In genomic region chr19:4455742-4456565, GRCh38 we compare ENCODE assay signal across 8 cellular contexts. TPM values are rescaled to one million over a fixed set of nuclear protein-coding genes. Genes with fewer than 3 reads are reported as not detected.
A peak's percentile ranks its signal among the peaks of the same experiment; 100 is the strongest.
DNase-seq lines count a peak whose midpoint lies in the region; ATAC-seq and TF ChIP-seq lines count a peak whose summit lies in the region.

No MANE protein-coding gene starts in this region.

- H2AFZ ChIP-seq in ACC112 (ENCODE audit: low read length, unreplicated experiment) = peak overlapping the region; percentile 6

- H3K9me3 Mint-ChIP-seq in endodermal cell = no peaks in the 10 kb centered on the region
- H3K9me3 Mint-ChIP-seq in naive B cell = no peaks in the 10 kb centered on the region

- no peaks in the 10 kb centered on the region for H3K9me3 ChIP-seq in endodermal cell (ENCODE audit: control insufficient read depth, low read length)

- H3K4me1 ChIP-seq in ACC112 (ENCODE audit: control insufficient read depth, insufficient read depth, low read length, unreplicated experiment) = peaks cover 18% of the 10 kb centered on the region
- H3K4me1 ChIP-seq in endodermal cell (ENCODE audit: control insufficient read depth, insufficient read depth, low read length) = no peaks in the 10 kb centered on the region

- H3K27me3 ChIP-seq in ACC112 (ENCODE audit: insufficient read depth, low read length) = no peaks in the 10 kb centered on the region
- no peaks in the 10 kb centered on the region for H3K27me3 ChIP-seq in endodermal cell (ENCODE audit: control insufficient read depth, insufficient read depth, low read length, poor library complexity, severe bottlenecking)

- H3K27ac ChIP-seq in ACC112 (ENCODE audit: low read depth, low read length) (peak overlapping the region; percentile 86), endodermal cell (ENCODE audit: low read depth, low read length) (no peak overlapping the region)

- TF ChIP-seq CTCF in endodermal cell (conservative IDR thresholded peaks at IDR 0.05) = no peak

- ATAC-seq in naive B cell (ENCODE audit: low read depth in 2 of 2) (no peak), HG02970 (IDR thresholded peaks at IDR 0.05; ENCODE audit: low FRiP score, unreplicated experiment) (no peak), GM19463 (IDR thresholded peaks at IDR 0.05; ENCODE audit: unreplicated experiment) (no peak)

- H3K9ac ChIP-seq in endodermal cell (ENCODE audit: extremely low read depth, low read length, poor library complexity, severe bottlenecking) = peak overlapping the region; percentile 89

- peak overlapping the region; percentile 99 for H3K4me3 ChIP-seq in ACC112 (ENCODE audit: low read depth, low read length)
- H3K4me3 ChIP-seq in endodermal cell (ENCODE audit: low read length) = peak overlapping the region; percentile 97

- H3K36me3 Mint-ChIP-seq in endodermal cell (ENCODE audit: low read depth) (peaks cover 5% of the 10 kb centered on the region), naive B cell (no peaks in the 10 kb centered on the region)

- H3K27me3 Mint-ChIP-seq in endodermal cell (ENCODE audit: insufficient read depth) (no peaks in the 10 kb centered on the region), naive B cell (no peaks in the 10 kb centered on the region)

- DNase-seq in GOT3 (lab: John Stamatoyannopoulos, UW) (peak; percentile 19), SHP77 treated with DMSO at 0.1 percent for 48 hours (lab: John Stamatoyannopoulos, UW) (peak; percentile 2), endodermal cell (peak; percentile 56), naive B cell (no peak), GF-D8 (lab: John Stamatoyannopoulos, UW) (no peak)

- H3K36me3 ChIP-seq in ACC112 (ENCODE audit: insufficient read depth, low read length) = no peaks in the 10 kb centered on the region
- H3K36me3 ChIP-seq in endodermal cell (ENCODE audit: control insufficient read depth, insufficient read depth, low read length) = peaks cover 14% of the 10 kb centered on the region

- WGBS in endodermal cell (ENCODE audit: insufficient coverage in 1 of 2, insufficient read length in 1 of 2), 2 experiments = 83 to 84% methylated on average over 9 to 15 of the region's 15 CpGs

- H3K27ac Mint-ChIP-seq in endodermal cell (peak overlapping the region; percentile 96), naive B cell (peak overlapping the region in 5 of 6 donors; percentile 72 to 97 (median 92))

- H3K4me3 Mint-ChIP-seq in endodermal cell = peak overlapping the region; percentile 79
- H3K4me3 Mint-ChIP-seq in naive B cell = peak overlapping the region; percentile 83 to 95 (median 90)

- H3K4me1 Mint-ChIP-seq in endodermal cell (peaks cover 7% of the 10 kb centered on the region), naive B cell (peaks cover 13 to 27% (median 24%) of the 10 kb centered on the region in 3 donors)

- H3K79me2 ChIP-seq in ACC112 (ENCODE audit: control insufficient read depth, insufficient read depth, low read length, unreplicated experiment) = peaks cover 25% of the 10 kb centered on the region

RNA-seq across cellular contexts. Expression of gene UBXN6, which starts 1.6 kb away (rescaled TPM):
- total RNA-seq in endodermal cell = 10 to 100 TPM; 31.2 to 36.9 TPM
- 37.4 TPM for polyA plus RNA-seq in endodermal cell (2013, experiment 1 of 2)
- 37.1 TPM for polyA plus RNA-seq in endodermal cell (2013, experiment 2 of 2)
- 1 to 10 TPM; 3.6 to 9.1 (median 5.6) TPM for polyA plus RNA-seq in naive B cell (ENCODE audit: low read depth in 6 of 6)

RNA-seq across cellular contexts. Expression of gene HDGFL2, which starts 16.1 kb away (rescaled TPM):
- total RNA-seq in endodermal cell = 100 to 1,000 TPM; 117 TPM
- 91.6 TPM for polyA plus RNA-seq in endodermal cell (2013, experiment 1 of 2)
- polyA plus RNA-seq in endodermal cell (2013, experiment 2 of 2) = 89.8 TPM
- 10 to 100 TPM in 4 of 6 donors, 1 to 10 TPM in 1, under 1 TPM in 1; 0.91 to 22.7 (median 11.5) TPM for polyA plus RNA-seq in naive B cell (ENCODE audit: low read depth in 6 of 6)

RNA-seq across cellular contexts. Expression of gene CHAF1A, which starts 53.5 kb away (rescaled TPM):
- 10 to 100 TPM; 70.7 to 76.9 TPM for total RNA-seq in endodermal cell
- polyA plus RNA-seq in endodermal cell (2013, experiment 1 of 2) = 48.1 TPM
- 46.4 TPM for polyA plus RNA-seq in endodermal cell (2013, experiment 2 of 2)
- polyA plus RNA-seq in naive B cell (ENCODE audit: low read depth in 6 of 6) = 1 to 10 TPM in 5 of 6 donors, under 1 TPM in 1; 0.14 to 4.8 (median 2.7) TPM

RNA-seq across cellular contexts. Expression of gene SH3GL1, which starts 55.6 kb away (rescaled TPM):
- total RNA-seq in endodermal cell = 10 to 100 TPM; 76.8 to 77.0 TPM
- 76.9 TPM for polyA plus RNA-seq in endodermal cell (2013, experiment 1 of 2)
- polyA plus RNA-seq in endodermal cell (2013, experiment 2 of 2) = 77.1 TPM
- polyA plus RNA-seq in naive B cell (ENCODE audit: low read depth in 6 of 6) = 10 to 100 TPM in 5 of 6 donors, 1 to 10 TPM in 1; 4.9 to 18.5 (median 12.7) TPM

Comparison
In these comparisons a context has a peak if more than half of its experiments do, and no peak if none do; other contexts are left out.
1. DNase-seq: peak in GOT3 (single experiment), SHP77 treated with DMSO at 0.1 percent for 48 hours (single experiment) and endodermal cell (single experiment); none in naive B cell (single experiment) and GF-D8 (single experiment).